ENCODE assay signal across 2 cellular contexts in the genomic region with DNA sequence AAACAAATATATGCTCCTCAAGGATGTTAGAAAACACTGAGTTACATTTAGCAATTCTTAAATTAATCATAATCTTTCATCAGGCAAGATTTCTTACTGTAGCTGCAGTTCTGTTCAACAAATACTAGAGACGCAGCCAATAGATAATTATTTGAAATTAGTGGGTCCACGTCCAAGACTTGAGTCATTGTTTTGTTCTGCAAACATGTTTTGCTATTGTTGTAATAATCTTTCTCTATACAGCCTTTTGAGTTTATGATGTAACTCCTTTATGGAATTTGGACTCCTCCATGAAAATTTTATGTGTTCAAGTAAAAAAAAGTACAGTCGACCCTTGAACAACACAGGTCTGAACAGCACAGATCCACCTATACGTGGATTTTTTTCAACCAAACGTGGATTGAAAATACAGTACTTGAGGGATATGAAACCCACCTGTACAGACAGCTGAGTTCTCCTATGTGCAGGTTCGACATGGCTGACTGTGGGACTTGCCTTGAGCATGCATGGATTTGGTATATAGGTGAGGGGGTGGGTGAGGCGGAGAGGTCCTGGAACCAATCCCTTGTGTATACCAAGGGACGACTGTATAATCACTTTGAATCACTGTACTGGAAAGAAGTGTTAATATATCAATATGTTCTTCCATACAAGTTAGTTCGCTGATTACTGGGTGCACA.
TF ChIP-seq lines count a peak whose summit lies in the region.

No MANE protein-coding gene starts in this region.

TF ChIP-seq in HEK293, 187 proteins besides CTCF, POLR2A, EP300 and RAD21 (continued from another document):
- TF ChIP-seq ZNF16 (tag by site-specific recombination; IDR thresholded peaks at IDR 0.05; ENCODE audit: low read depth) (no peak), ZNF416 (tag by site-specific recombination; IDR thresholded peaks at IDR 0.05) (no peak), ZNF530 (tag by site-specific recombination; IDR thresholded peaks at IDR 0.05; ENCODE audit: low read depth) (no peak), ZNF548 (tag by site-specific recombination; IDR thresholded peaks at IDR 0.05) (no peak), ZNF26 (tag by site-specific recombination; IDR thresholded peaks at IDR 0.05) (no peak), PRDM6 (tag by site-specific recombination; IDR thresholded peaks at IDR 0.05) (0 out of 2 replicates have a peak, but pooled peaks have one; percentile 21)
- TF ChIP-seq, protein P1, sequence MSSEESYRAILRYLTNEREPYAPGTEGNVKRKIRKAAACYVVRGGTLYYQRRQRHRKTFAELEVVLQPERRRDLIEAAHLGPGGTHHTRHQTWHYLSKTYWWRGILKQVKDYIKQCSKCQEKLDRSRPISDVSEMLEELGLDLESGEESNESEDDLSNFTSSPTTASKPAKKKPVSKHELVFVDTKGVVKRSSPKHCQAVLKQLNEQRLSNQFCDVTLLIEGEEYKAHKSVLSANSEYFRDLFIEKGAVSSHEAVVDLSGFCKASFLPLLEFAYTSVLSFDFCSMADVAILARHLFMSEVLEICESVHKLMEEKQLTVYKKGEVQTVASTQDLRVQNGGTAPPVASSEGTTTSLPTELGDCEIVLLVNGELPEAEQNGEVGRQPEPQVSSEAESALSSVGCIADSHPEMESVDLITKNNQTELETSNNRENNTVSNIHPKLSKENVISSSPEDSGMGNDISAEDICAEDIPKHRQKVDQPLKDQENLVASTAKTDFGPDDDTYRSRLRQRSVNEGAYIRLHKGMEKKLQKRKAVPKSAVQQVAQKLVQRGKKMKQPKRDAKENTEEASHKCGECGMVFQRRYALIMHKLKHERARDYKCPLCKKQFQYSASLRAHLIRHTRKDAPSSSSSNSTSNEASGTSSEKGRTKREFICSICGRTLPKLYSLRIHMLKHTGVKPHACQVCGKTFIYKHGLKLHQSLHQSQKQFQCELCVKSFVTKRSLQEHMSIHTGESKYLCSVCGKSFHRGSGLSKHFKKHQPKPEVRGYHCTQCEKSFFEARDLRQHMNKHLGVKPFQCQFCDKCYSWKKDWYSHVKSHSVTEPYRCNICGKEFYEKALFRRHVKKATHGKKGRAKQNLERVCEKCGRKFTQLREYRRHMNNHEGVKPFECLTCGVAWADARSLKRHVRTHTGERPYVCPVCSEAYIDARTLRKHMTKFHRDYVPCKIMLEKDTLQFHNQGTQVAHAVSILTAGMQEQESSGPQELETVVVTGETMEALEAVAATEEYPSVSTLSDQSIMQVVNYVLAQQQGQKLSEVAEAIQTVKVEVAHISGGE (tag by site-specific recombination; conservative IDR thresholded peaks at IDR 0.05; ENCODE audit: low read depth) = no peak
- TF ChIP-seq, protein P2, sequence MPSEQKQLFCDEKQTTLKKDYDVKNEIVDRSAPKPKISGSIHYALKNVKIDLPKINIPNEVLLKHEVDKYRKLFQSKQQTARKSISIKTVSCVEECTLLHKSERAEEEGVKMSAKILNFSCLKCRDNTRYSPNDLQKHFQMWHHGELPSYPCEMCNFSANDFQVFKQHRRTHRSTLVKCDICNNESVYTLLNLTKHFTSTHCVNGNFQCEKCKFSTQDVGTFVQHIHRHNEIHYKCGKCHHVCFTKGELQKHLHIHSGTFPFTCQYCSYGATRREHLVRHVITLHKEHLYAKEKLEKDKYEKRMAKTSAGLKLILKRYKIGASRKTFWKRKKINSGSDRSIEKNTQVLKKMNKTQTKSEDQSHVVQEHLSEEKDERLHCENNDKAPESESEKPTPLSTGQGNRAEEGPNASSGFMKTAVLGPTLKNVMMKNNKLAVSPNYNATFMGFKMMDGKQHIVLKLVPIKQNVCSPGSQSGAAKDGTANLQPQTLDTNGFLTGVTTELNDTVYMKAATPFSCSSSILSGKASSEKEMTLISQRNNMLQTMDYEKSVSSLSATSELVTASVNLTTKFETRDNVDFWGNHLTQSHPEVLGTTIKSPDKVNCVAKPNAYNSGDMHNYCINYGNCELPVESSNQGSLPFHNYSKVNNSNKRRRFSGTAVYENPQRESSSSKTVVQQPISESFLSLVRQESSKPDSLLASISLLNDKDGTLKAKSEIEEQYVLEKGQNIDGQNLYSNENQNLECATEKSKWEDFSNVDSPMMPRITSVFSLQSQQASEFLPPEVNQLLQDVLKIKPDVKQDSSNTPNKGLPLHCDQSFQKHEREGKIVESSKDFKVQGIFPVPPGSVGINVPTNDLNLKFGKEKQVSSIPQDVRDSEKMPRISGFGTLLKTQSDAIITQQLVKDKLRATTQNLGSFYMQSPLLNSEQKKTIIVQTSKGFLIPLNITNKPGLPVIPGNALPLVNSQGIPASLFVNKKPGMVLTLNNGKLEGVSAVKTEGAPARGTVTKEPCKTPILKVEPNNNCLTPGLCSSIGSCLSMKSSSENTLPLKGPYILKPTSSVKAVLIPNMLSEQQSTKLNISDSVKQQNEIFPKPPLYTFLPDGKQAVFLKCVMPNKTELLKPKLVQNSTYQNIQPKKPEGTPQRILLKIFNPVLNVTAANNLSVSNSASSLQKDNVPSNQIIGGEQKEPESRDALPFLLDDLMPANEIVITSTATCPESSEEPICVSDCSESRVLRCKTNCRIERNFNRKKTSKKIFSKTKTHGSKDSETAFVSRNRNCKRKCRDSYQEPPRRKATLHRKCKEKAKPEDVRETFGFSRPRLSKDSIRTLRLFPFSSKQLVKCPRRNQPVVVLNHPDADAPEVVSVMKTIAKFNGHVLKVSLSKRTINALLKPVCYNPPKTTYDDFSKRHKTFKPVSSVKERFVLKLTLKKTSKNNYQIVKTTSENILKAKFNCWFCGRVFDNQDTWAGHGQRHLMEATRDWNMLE (tag by site-specific recombination; conservative IDR thresholded peaks at IDR 0.05; ENCODE audit: low read depth) = no peak

TF ChIP-seq in HepG2, 621 proteins besides CTCF, POLR2A, EP300 and RAD21:
- no peak for TF ChIP-seq ZNF20 (CRISPR knock-in tag; IDR thresholded peaks at IDR 0.05)
- TF ChIP-seq FOXM1 (CRISPR knock-in tag; IDR thresholded peaks at IDR 0.05) = no peak
- TF ChIP-seq, protein P3, sequence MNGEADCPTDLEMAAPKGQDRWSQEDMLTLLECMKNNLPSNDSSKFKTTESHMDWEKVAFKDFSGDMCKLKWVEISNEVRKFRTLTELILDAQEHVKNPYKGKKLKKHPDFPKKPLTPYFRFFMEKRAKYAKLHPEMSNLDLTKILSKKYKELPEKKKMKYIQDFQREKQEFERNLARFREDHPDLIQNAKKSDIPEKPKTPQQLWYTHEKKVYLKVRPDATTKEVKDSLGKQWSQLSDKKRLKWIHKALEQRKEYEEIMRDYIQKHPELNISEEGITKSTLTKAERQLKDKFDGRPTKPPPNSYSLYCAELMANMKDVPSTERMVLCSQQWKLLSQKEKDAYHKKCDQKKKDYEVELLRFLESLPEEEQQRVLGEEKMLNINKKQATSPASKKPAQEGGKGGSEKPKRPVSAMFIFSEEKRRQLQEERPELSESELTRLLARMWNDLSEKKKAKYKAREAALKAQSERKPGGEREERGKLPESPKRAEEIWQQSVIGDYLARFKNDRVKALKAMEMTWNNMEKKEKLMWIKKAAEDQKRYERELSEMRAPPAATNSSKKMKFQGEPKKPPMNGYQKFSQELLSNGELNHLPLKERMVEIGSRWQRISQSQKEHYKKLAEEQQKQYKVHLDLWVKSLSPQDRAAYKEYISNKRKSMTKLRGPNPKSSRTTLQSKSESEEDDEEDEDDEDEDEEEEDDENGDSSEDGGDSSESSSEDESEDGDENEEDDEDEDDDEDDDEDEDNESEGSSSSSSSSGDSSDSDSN (CRISPR knock-in tag; IDR thresholded peaks at IDR 0.05) = no peak
- no peak for TF ChIP-seq MTA1 (CRISPR knock-in tag; IDR thresholded peaks at IDR 0.05; ENCODE audit: borderline replicate concordance)
- no peak for TF ChIP-seq FOXP1 (IDR thresholded peaks at IDR 0.05)
- peak; percentile 27; the same call in 1 of the 2 replicates for TF ChIP-seq FOXP1 (CRISPR knock-in tag; IDR thresholded peaks at IDR 0.05)
- TF ChIP-seq CHD4 (IDR thresholded peaks at IDR 0.05; ENCODE audit: borderline replicate concordance, low read length) = no peak
- TF ChIP-seq TOE1 (CRISPR knock-in tag; IDR thresholded peaks at IDR 0.05) = 0 out of 2 replicates have a peak, but pooled peaks have one; percentile 46
- 0 out of 2 replicates have a peak, but pooled peaks have one; percentile 7 for TF ChIP-seq CEBPG (CRISPR knock-in tag; IDR thresholded peaks at IDR 0.05)
- no peak for TF ChIP-seq CENPT (CRISPR knock-in tag; IDR thresholded peaks at IDR 0.05; ENCODE audit: low read depth)
- TF ChIP-seq ZNF10 (CRISPR knock-in tag; IDR thresholded peaks at IDR 0.05; ENCODE audit: borderline replicate concordance, low read depth) = no peak
- TF ChIP-seq GATAD2A (CRISPR knock-in tag; IDR thresholded peaks at IDR 0.05) = peak; percentile 12; the same call in 1 of the 2 replicates
- TF ChIP-seq KAT8 (CRISPR knock-in tag; IDR thresholded peaks at IDR 0.05) = no peak
- no peak for TF ChIP-seq ZFAT (CRISPR knock-in tag; conservative IDR thresholded peaks at IDR 0.05)
- TF ChIP-seq, protein P4, sequence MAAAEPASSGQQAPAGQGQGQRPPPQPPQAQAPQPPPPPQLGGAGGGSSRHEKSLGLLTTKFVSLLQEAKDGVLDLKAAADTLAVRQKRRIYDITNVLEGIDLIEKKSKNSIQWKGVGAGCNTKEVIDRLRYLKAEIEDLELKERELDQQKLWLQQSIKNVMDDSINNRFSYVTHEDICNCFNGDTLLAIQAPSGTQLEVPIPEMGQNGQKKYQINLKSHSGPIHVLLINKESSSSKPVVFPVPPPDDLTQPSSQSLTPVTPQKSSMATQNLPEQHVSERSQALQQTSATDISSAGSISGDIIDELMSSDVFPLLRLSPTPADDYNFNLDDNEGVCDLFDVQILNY (CRISPR knock-in tag; conservative IDR thresholded peaks at IDR 0.05) = no peak
- TF ChIP-seq GFI1 (CRISPR knock-in tag; IDR thresholded peaks at IDR 0.05; ENCODE audit: borderline replicate concordance) = 0 out of 2 replicates have a peak, but pooled peaks have one; percentile 30
- TF ChIP-seq TGIF2 (CRISPR knock-in tag; IDR thresholded peaks at IDR 0.05) = no peak
- TF ChIP-seq SOX6 (IDR thresholded peaks at IDR 0.05) = no peak
- TF ChIP-seq SOX6 (CRISPR knock-in tag; IDR thresholded peaks at IDR 0.05) = peak; percentile 46; the same call in 1 of the 2 replicates
- TF ChIP-seq CREB1 (IDR thresholded peaks at IDR 0.05) = no peak
- TF ChIP-seq CREB1 (CRISPR knock-in tag; IDR thresholded peaks at IDR 0.05) = 0 out of 2 replicates have a peak, but pooled peaks have one; percentile 19
- no peak for TF ChIP-seq SOX13 (IDR thresholded peaks at IDR 0.05)
- TF ChIP-seq SOX13 (CRISPR knock-in tag; conservative IDR thresholded peaks at IDR 0.05 in 1 of 2, IDR thresholded peaks at IDR 0.05 in 1 of 2) = peak in 1 of 2 experiments; percentile 57; a peak in 2 of 4 replicates
- no peak for TF ChIP-seq ZNF362 (CRISPR knock-in tag; IDR thresholded peaks at IDR 0.05; ENCODE audit: borderline replicate concordance)
- no peak for TF ChIP-seq ZKSCAN8 (CRISPR knock-in tag; IDR thresholded peaks at IDR 0.05; ENCODE audit: borderline replicate concordance)
- TF ChIP-seq ZBTB7A (CRISPR knock-in tag; IDR thresholded peaks at IDR 0.05) = no peak
- 0 out of 2 replicates have a peak, but pooled peaks have one; percentile 23 for TF ChIP-seq ZMYM4 (CRISPR knock-in tag; IDR thresholded peaks at IDR 0.05)
- peak; percentile 49; the same call in 1 of the 2 replicates for TF ChIP-seq SOX5 (CRISPR knock-in tag; IDR thresholded peaks at IDR 0.05; ENCODE audit: borderline replicate concordance)
TF ChIP-seq in HepG2: peak in this region for 10.
